ENCODE assay signal across 8 cellular contexts in the genomic region with DNA sequence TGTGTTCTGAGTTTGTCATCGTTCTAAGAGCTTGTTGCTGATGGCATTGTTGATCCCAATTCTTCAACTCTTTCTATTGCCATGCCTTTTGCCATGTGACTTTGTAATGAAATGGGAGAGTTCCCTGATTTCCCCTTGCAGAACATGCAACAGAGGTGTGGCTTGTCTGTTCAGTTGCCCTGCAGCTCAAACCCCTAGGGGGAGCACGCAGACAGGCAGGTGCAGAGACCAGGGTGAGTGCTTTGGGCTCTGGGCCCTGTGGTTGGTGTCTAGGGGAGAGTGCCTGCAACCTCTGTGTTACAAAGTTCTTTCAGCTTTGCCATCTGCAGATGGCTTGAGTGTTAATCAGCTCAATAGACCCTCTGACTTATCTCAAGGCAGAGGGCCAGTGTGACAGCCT.
DNase-seq lines count a peak whose midpoint lies in the region; ATAC-seq and TF ChIP-seq lines count a peak whose summit lies in the region.

No MANE protein-coding gene starts in this region.

- intact Hi-C loops in activated T-helper 2 cell treated with anti-CD3 and anti-CD28 coated beads, Interferon-gamma antibody, Interleukin-2, Interleukin-4, amounts not matched to agents 10 μg/mL and 5 μg/mL and 100 μg/mL, durations not matched to agents 14 hours and 24 hours and 36 hours (cut with micrococcal nuclease): no loop called here

- ATAC-seq in stimulated activated naive B cell treated with anti-CD40 and anti-IgM and Interleukin-4, amounts not matched to agents 10 μg/mL and 1 μg/mL and 100 μg/mL, for 72 hours (replicated peaks): peak; percentile 87 to 89

- no peak overlapping the region for H3K4me3 ChIP-seq in Loucy (ENCODE audit: low read length, poor library complexity, severe bottlenecking)

- no peak overlapping the region for H3K9ac ChIP-seq in Loucy (ENCODE audit: low read depth, low read length, poor library complexity, severe bottlenecking)

- no peak overlapping the region for H3K27ac Mint-ChIP-seq in stimulated activated naive B cell treated with anti-CD40 and anti-IgM and Interleukin-4, amounts not matched to agents 10 μg/mL and 1 μg/mL and 100 μg/mL, for 72 hours
- no peak overlapping the region for H3K27ac Mint-ChIP-seq in activated T-helper 2 cell treated with anti-CD3 and anti-CD28 coated beads, Interferon-gamma antibody, Interleukin-2, Interleukin-4, amounts not matched to agents 10 μg/mL and 5 μg/mL and 100 μg/mL, durations not matched to agents 14 hours and 24 hours and 36 hours

- H3K4me3 Mint-ChIP-seq in stimulated activated naive B cell treated with anti-CD40 and anti-IgM and Interleukin-4, amounts not matched to agents 10 μg/mL and 1 μg/mL and 100 μg/mL, for 72 hours: no peak overlapping the region
- no peak overlapping the region for H3K4me3 Mint-ChIP-seq in activated T-helper 2 cell treated with anti-CD3 and anti-CD28 coated beads, Interferon-gamma antibody, Interleukin-2, Interleukin-4, amounts not matched to agents 10 μg/mL and 5 μg/mL and 100 μg/mL, durations not matched to agents 14 hours and 24 hours and 36 hours (ENCODE audit: low read depth)

- peaks cover 12 to 36% of the 10 kb centered on the region in 2 donors for H3K4me1 Mint-ChIP-seq in stimulated activated naive B cell treated with anti-CD40 and anti-IgM and Interleukin-4, amounts not matched to agents 10 μg/mL and 1 μg/mL and 100 μg/mL, for 72 hours
- H3K4me1 Mint-ChIP-seq in activated T-helper 2 cell treated with anti-CD3 and anti-CD28 coated beads, Interferon-gamma antibody, Interleukin-2, Interleukin-4, amounts not matched to agents 10 μg/mL and 5 μg/mL and 100 μg/mL, durations not matched to agents 14 hours and 24 hours and 36 hours (ENCODE audit: low read depth): peaks cover 1% of the 10 kb centered on the region

- no peaks in the 10 kb centered on the region for H3K4me1 ChIP-seq in Loucy (ENCODE audit: insufficient read depth, low read length, poor library complexity, severe bottlenecking)

- no peak overlapping the region for H2AFZ ChIP-seq in Loucy (ENCODE audit: low read length)

- no peaks in the 10 kb centered on the region; the same call in 1 of the 2 replicates for H3K9me3 ChIP-seq in Loucy (ENCODE audit: insufficient read depth, low read depth, low read length)

- no peaks in the 10 kb centered on the region for H3K79me2 ChIP-seq in Loucy (ENCODE audit: insufficient read depth, low read length)

- DNase-seq in activated T-cell treated with anti-CD3 and anti-CD28 coated beads for 48 hours (ENCODE audit: low read depth) (peak; percentile 2), GF-D8 (lab: John Stamatoyannopoulos, UW) (no peak)
- no peak for DNase-seq in activated T-cell treated with anti-CD3 and anti-CD28 coated beads, Interleukin-2, amount 50 U/mL, for 1 hour
- DNase-seq in activated naive CD4-positive, alpha-beta T cell treated with anti-CD3 and anti-CD28 coated beads, Interleukin-2, amount 50 U/mL, for 16 hours: peak; percentile 31
- DNase-seq in stimulated activated naive B cell treated with anti-CD40 and anti-IgM and Interleukin-4, amounts not matched to agents 10 μg/mL and 1 μg/mL and 100 μg/mL, for 72 hours: peak; percentile 39
- DNase-seq in activated CD4-positive, CD25-positive, alpha-beta regulatory T cell treated with anti-CD3 and anti-CD28 coated beads, Interleukin-2, amount 50 U/mL, for 72 hours: no peak
- no peak for DNase-seq in activated T-helper 2 cell treated with anti-CD3 and anti-CD28 coated beads, Interferon-gamma antibody, Interleukin-2, Interleukin-4, amounts not matched to agents 10 μg/mL and 5 μg/mL and 100 μg/mL, durations not matched to agents 14 hours and 24 hours and 36 hours (ENCODE audit: low spot score)

- H4K20me1 ChIP-seq in Loucy (ENCODE audit: insufficient read depth, low read length, poor library complexity, severe bottlenecking): no peaks in the 10 kb centered on the region

- H3K27me3 ChIP-seq in Loucy (ENCODE audit: insufficient read depth, low read length, poor library complexity, severe bottlenecking): no peaks in the 10 kb centered on the region

- no peaks in the 10 kb centered on the region for H3K9me3 Mint-ChIP-seq in stimulated activated naive B cell treated with anti-CD40 and anti-IgM and Interleukin-4, amounts not matched to agents 10 μg/mL and 1 μg/mL and 100 μg/mL, for 72 hours
- H3K9me3 Mint-ChIP-seq in activated T-helper 2 cell treated with anti-CD3 and anti-CD28 coated beads, Interferon-gamma antibody, Interleukin-2, Interleukin-4, amounts not matched to agents 10 μg/mL and 5 μg/mL and 100 μg/mL, durations not matched to agents 14 hours and 24 hours and 36 hours: peaks cover 5% of the 10 kb centered on the region

- no peaks in the 10 kb centered on the region for H3K27me3 Mint-ChIP-seq in stimulated activated naive B cell treated with anti-CD40 and anti-IgM and Interleukin-4, amounts not matched to agents 10 μg/mL and 1 μg/mL and 100 μg/mL, for 72 hours
- no peaks in the 10 kb centered on the region for H3K27me3 Mint-ChIP-seq in activated T-helper 2 cell treated with anti-CD3 and anti-CD28 coated beads, Interferon-gamma antibody, Interleukin-2, Interleukin-4, amounts not matched to agents 10 μg/mL and 5 μg/mL and 100 μg/mL, durations not matched to agents 14 hours and 24 hours and 36 hours (ENCODE audit: low read depth)

- H3K4me2 ChIP-seq in Loucy (ENCODE audit: low read depth, low read length, poor library complexity, severe bottlenecking): no peak overlapping the region

- no peaks in the 10 kb centered on the region for H3K9me2 ChIP-seq in Loucy (replicated peaks; ENCODE audit: low read depth, low read length)

- H3F3A ChIP-seq in Loucy (ENCODE audit: low read depth): no peaks in the 10 kb centered on the region

- H3K36me3 Mint-ChIP-seq in stimulated activated naive B cell treated with anti-CD40 and anti-IgM and Interleukin-4, amounts not matched to agents 10 μg/mL and 1 μg/mL and 100 μg/mL, for 72 hours: peaks cover 6 to 7% of the 10 kb centered on the region in 2 donors
- no peaks in the 10 kb centered on the region for H3K36me3 Mint-ChIP-seq in activated T-helper 2 cell treated with anti-CD3 and anti-CD28 coated beads, Interferon-gamma antibody, Interleukin-2, Interleukin-4, amounts not matched to agents 10 μg/mL and 5 μg/mL and 100 μg/mL, durations not matched to agents 14 hours and 24 hours and 36 hours (ENCODE audit: low read depth)

- H3K36me3 ChIP-seq in Loucy (ENCODE audit: insufficient read depth, low read length): no peaks in the 10 kb centered on the region

- peak; percentile 62 for TF ChIP-seq CTCF in Loucy (conservative IDR thresholded peaks at IDR 0.05; ENCODE audit: low read length)

Comparison
In these comparisons a context has a peak if more than half of its experiments do, and no peak if none do; other contexts are left out.
1. DNase-seq: peak in activated T-cell treated with anti-CD3 and anti-CD28 coated beads for 48 hours (single experiment), activated naive CD4-positive, alpha-beta T cell treated with anti-CD3 and anti-CD28 coated beads, Interleukin-2, amount 50 U/mL, for 16 hours (single experiment) and stimulated activated naive B cell treated with anti-CD40 and anti-IgM and Interleukin-4, amounts not matched to agents 10 μg/mL and 1 μg/mL and 100 μg/mL, for 72 hours (single experiment); none in activated T-cell treated with anti-CD3 and anti-CD28 coated beads, Interleukin-2, amount 50 U/mL, for 1 hour (single experiment), activated CD4-positive, CD25-positive, alpha-beta regulatory T cell treated with anti-CD3 and anti-CD28 coated beads, Interleukin-2, amount 50 U/mL, for 72 hours (single experiment), activated T-helper 2 cell treated with anti-CD3 and anti-CD28 coated beads, Interferon-gamma antibody, Interleukin-2, Interleukin-4, amounts not matched to agents 10 μg/mL and 5 μg/mL and 100 μg/mL, durations not matched to agents 14 hours and 24 hours and 36 hours (single experiment) and GF-D8 (single experiment).